In the genomic region with DNA sequence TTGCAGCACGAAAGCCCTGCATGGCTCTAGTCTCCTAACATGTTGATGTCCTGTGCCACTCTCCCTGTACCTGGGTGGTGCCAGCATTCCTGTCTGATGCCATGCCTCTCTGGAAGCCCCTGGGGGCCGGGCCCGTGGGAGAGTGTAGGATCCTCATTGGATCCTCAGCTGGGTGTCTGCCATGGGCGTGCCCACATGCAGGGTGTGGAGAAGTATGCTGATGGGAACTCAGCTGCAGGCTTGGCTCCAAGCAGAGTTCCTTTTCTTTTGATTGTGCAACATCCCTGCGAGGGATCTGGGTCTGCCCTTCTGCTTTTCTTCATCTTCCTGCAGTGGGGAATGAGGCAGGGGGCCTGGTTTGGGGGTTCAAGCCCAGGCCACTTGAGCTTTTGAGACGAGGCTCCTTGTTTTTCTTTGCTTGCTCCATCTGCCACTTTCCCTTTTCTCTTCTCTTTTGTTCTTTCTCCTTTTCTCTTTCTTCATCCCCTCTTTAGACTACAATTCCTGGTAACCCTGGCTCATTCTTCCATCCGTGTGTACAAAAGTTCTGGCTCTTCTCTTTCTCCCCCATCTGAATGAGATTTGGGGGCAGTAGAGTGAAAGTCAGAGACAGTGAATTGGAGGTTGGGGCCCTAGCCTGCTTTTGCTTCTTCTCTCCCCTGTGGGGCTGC, we compare ENCODE assay signal across 8 cellular contexts. TPM values are rescaled to one million over a fixed set of nuclear protein-coding genes. Genes with fewer than 3 reads are reported as not detected.
DNase-seq lines count a peak whose midpoint lies in the region; ATAC-seq, FAIRE-seq and TF ChIP-seq lines count a peak whose summit lies in the region.

No MANE protein-coding gene starts in this region.

- H4K5ac ChIP-seq in H9 (ENCODE audit: insufficient read length, low read depth, low read length) = no peak overlapping the region

- no peaks in the 10 kb centered on the region for H4K20me1 ChIP-seq in H9 (ENCODE audit: control insufficient read depth, insufficient read depth, insufficient read length)

- H2BK120ac ChIP-seq in H9 (ENCODE audit: low read depth, low read length, poor library complexity, severe bottlenecking) = no peak overlapping the region

- intact Hi-C loops in activated T-helper 1 cell treated with anti-CD3 and anti-CD28 coated beads, Interleukin-12 subunit alpha, Interleukin-12 subunit beta, Interleukin-2, Interleukin-4 antibody, amounts not matched to agents 30 ng/mL and 10 ng/mL and 1 ng/mL, durations not matched to agents 14 hours and 24 hours and 36 hours (cut with micrococcal nuclease) = no loop called here
- intact Hi-C loops in heart right ventricle (cut with DNase I) = loop anchor here in 1 of 10 donors (5.0 kb wide), 1 partner anchor 37 kb away; no protein-coding TSS in a partner anchor

- H2BK5ac ChIP-seq in H9 (ENCODE audit: insufficient read length, low read length) = no peak overlapping the region

- no peak overlapping the region for H2AFZ ChIP-seq in H9 (ENCODE audit: low read length)

- no CpG with 5 or more reads among the region's 7 CpGs for WGBS in H9 (ENCODE audit: extremely low coverage, insufficient read length, low lambda C conversion rate)
- 44 to 51% methylated on average over 7 of the region's 7 CpGs for WGBS in heart right ventricle, 2 donors
- WGBS in small intestine, 3 donors = 34 to 45% (median 37%) methylated on average over 7 of the region's 7 CpGs

- no peak overlapping the region for H2BK12ac ChIP-seq in H9 (ENCODE audit: insufficient read length, low read depth, low read length)

- H3K9me3 Mint-ChIP-seq in H9 = no peaks in the 10 kb centered on the region; a peak in 1 of 5 replicates
- H3K9me3 Mint-ChIP-seq in activated T-helper 1 cell treated with anti-CD3 and anti-CD28 coated beads, Interleukin-12 subunit alpha, Interleukin-12 subunit beta, Interleukin-2, Interleukin-4 antibody, amounts not matched to agents 30 ng/mL and 10 ng/mL and 1 ng/mL, durations not matched to agents 14 hours and 24 hours and 36 hours = no peaks in the 10 kb centered on the region

- DNase-seq in H9 = no peak
- no peak for DNase-seq in activated T-helper 1 cell treated with anti-CD3 and anti-CD28 coated beads, Interleukin-12 subunit alpha, Interleukin-12 subunit beta, Interleukin-2, Interleukin-4 antibody, amounts not matched to agents 30 ng/mL and 10 ng/mL and 1 ng/mL, durations not matched to agents 14 hours and 24 hours and 36 hours (ENCODE audit: low spot score)
- DNase-seq in heart right ventricle = peak; percentile 62 to 80
- peak; percentile 38 for DNase-seq in small intestine
- no peak for DNase-seq in cortex of kidney (lab: John Stamatoyannopoulos, UW)
- DNase-seq in 8988T = no peak
- no peak for DNase-seq in globus pallidus (ENCODE audit: low spot score)

- H3K4me1 ChIP-seq in H9 (ENCODE audit: insufficient read depth, low read length) (peaks cover 26% of the 10 kb centered on the region; the same call in 1 of the 2 replicates), heart right ventricle (peaks cover 15 to 72% (median 44%) of the 10 kb centered on the region in 9 donors), small intestine (ENCODE audit: control insufficient read depth in 2 of 2, insufficient read depth in 1 of 2, low read depth in 1 of 2, low read length in 1 of 2) (peaks cover 0 to 15% of the 10 kb centered on the region in 2 donors)

- no peak overlapping the region for H3T11ph ChIP-seq in H9 (ENCODE audit: low read length)

- H3K4ac ChIP-seq in H9 (ENCODE audit: low read depth, low read length) = no peak overlapping the region

- no peak overlapping the region for H3K9ac ChIP-seq in H9 (ENCODE audit: extremely low read depth, insufficient read length, low read length)

- H4K8ac ChIP-seq in H9 (replicated peaks; ENCODE audit: insufficient read length, low read depth, low read length) = no peak overlapping the region

- ATAC-seq in heart right ventricle = peak; percentile 56 to 91 (median 88)
- ATAC-seq in HG02885 (IDR thresholded peaks at IDR 0.05; ENCODE audit: poor library complexity, unreplicated experiment) = no peak

- no peak overlapping the region for H4K91ac ChIP-seq in H9 (ENCODE audit: insufficient read length, low read depth, low read length)

- H3K23ac ChIP-seq in H9 (ENCODE audit: insufficient read length, low read depth, low read length) = no peak overlapping the region

- no peak overlapping the region for H3K14ac ChIP-seq in H9 (ENCODE audit: insufficient read depth, low read length)

- H3K4me2 ChIP-seq in H9 (ENCODE audit: insufficient read depth, insufficient read length, low read length) = no peak overlapping the region

- H3K27ac Mint-ChIP-seq in H9 = peak overlapping the region; percentile 35 to 50 (median 42); a peak in 5 of 7 replicates
- H3K27ac Mint-ChIP-seq in activated T-helper 1 cell treated with anti-CD3 and anti-CD28 coated beads, Interleukin-12 subunit alpha, Interleukin-12 subunit beta, Interleukin-2, Interleukin-4 antibody, amounts not matched to agents 30 ng/mL and 10 ng/mL and 1 ng/mL, durations not matched to agents 14 hours and 24 hours and 36 hours = peak overlapping the region; percentile 76

- no peaks in the 10 kb centered on the region for H3K27me3 Mint-ChIP-seq in H9 (ENCODE audit: low read depth)
- no peaks in the 10 kb centered on the region for H3K27me3 Mint-ChIP-seq in activated T-helper 1 cell treated with anti-CD3 and anti-CD28 coated beads, Interleukin-12 subunit alpha, Interleukin-12 subunit beta, Interleukin-2, Interleukin-4 antibody, amounts not matched to agents 30 ng/mL and 10 ng/mL and 1 ng/mL, durations not matched to agents 14 hours and 24 hours and 36 hours (ENCODE audit: insufficient read depth)

- H2AK5ac ChIP-seq in H9 (ENCODE audit: insufficient read length, low read length) = no peak overlapping the region

- H3K36me3 Mint-ChIP-seq in H9 (ENCODE audit: insufficient read depth in 1 of 3, low read depth in 3 of 3) = peaks cover 8 to 14% (median 10%) of the 10 kb centered on the region in 3 experiments; a peak in 6 of 7 replicates
- H3K36me3 Mint-ChIP-seq in activated T-helper 1 cell treated with anti-CD3 and anti-CD28 coated beads, Interleukin-12 subunit alpha, Interleukin-12 subunit beta, Interleukin-2, Interleukin-4 antibody, amounts not matched to agents 30 ng/mL and 10 ng/mL and 1 ng/mL, durations not matched to agents 14 hours and 24 hours and 36 hours (ENCODE audit: low read depth) = peaks cover 31% of the 10 kb centered on the region

- FAIRE-seq in small intestine (lab: Jason Lieb, UNC) = no peak

- H3K4me3 Mint-ChIP-seq in H9 = no peak overlapping the region; a peak in 1 of 5 replicates
- no peak overlapping the region for H3K4me3 Mint-ChIP-seq in activated T-helper 1 cell treated with anti-CD3 and anti-CD28 coated beads, Interleukin-12 subunit alpha, Interleukin-12 subunit beta, Interleukin-2, Interleukin-4 antibody, amounts not matched to agents 30 ng/mL and 10 ng/mL and 1 ng/mL, durations not matched to agents 14 hours and 24 hours and 36 hours

- no peak overlapping the region for H3K18ac ChIP-seq in H9 (ENCODE audit: insufficient read length, low read depth, low read length)

- TF ChIP-seq CTCF in H9 (conservative IDR thresholded peaks at IDR 0.05) (no peak), heart right ventricle (IDR thresholded peaks at IDR 0.05) (no peak)

- H3K27me3 ChIP-seq in H9 (ENCODE audit: insufficient read depth, low read length) = no peaks in the 10 kb centered on the region
- no peaks in the 10 kb centered on the region for H3K27me3 ChIP-seq in heart right ventricle
- no peaks in the 10 kb centered on the region for H3K27me3 ChIP-seq in small intestine (ENCODE audit: control insufficient read depth in 2 of 2, insufficient read depth in 2 of 2, low read length in 2 of 2)

- H3K79me1 ChIP-seq in H9 (ENCODE audit: insufficient read depth, low read depth, low read length, poor library complexity, severe bottlenecking) = peaks cover 5% of the 10 kb centered on the region

- no peak overlapping the region for H2BK15ac ChIP-seq in H9 (ENCODE audit: low read depth, low read length)

- no peak overlapping the region for H2BK20ac ChIP-seq in H9 (ENCODE audit: low read depth, low read length, poor library complexity, severe bottlenecking)

- H3K56ac ChIP-seq in H9 (ENCODE audit: insufficient read length, low read depth, low read length) = no peak overlapping the region

- H3K4me1 Mint-ChIP-seq in H9 = peaks cover 64 to 67% of the 10 kb centered on the region in 2 experiments
- H3K4me1 Mint-ChIP-seq in activated T-helper 1 cell treated with anti-CD3 and anti-CD28 coated beads, Interleukin-12 subunit alpha, Interleukin-12 subunit beta, Interleukin-2, Interleukin-4 antibody, amounts not matched to agents 30 ng/mL and 10 ng/mL and 1 ng/mL, durations not matched to agents 14 hours and 24 hours and 36 hours (ENCODE audit: low read depth) = peaks cover 70% of the 10 kb centered on the region

- H3K9me3 ChIP-seq in H9 (ENCODE audit: control insufficient read depth, low read depth, low read length) (no peaks in the 10 kb centered on the region), heart right ventricle (no peaks in the 10 kb centered on the region), small intestine (ENCODE audit: control insufficient read depth, low read depth) (no peaks in the 10 kb centered on the region)

- H3K4me3 ChIP-seq in heart right ventricle (no peak overlapping the region), small intestine (ENCODE audit: low read depth in 1 of 2, low read length in 2 of 2) (no peak overlapping the region)

- H3K79me2 ChIP-seq in H9 (ENCODE audit: insufficient read depth, low read length) = peaks cover 1% of the 10 kb centered on the region; the same call in 1 of the 2 replicates

- H3K27ac ChIP-seq in H9 (ENCODE audit: insufficient read length, low read depth, low read length) = no peak overlapping the region
- peak overlapping the region in 9 of 10 donors; percentile 3 to 78 (median 45) for H3K27ac ChIP-seq in heart right ventricle
- H3K27ac ChIP-seq in small intestine (ENCODE audit: low read depth in 1 of 2, low read length in 1 of 2) = peak overlapping the region in 1 of 2 donors; percentile 17

- peaks cover 0 to 5% (median 0%) of the 10 kb centered on the region in 9 donors for H3K36me3 ChIP-seq in heart right ventricle
- H3K36me3 ChIP-seq in small intestine (ENCODE audit: control insufficient read depth in 2 of 2, insufficient read depth in 2 of 2, low read length in 2 of 2) = no peaks in the 10 kb centered on the region

- H3K23me2 ChIP-seq in H9 (ENCODE audit: insufficient read length, low read depth, low read length, poor library complexity, severe bottlenecking) = peaks cover under 1% of the 10 kb centered on the region

RNA-seq across cellular contexts. Expression of gene KSR1, which starts 32.9 kb away (rescaled TPM):
- 43.5 and 44.9 TPM in 2 replicates for total RNA-seq in H9 (2021)
- total RNA-seq in activated T-helper 1 cell treated with anti-CD3 and anti-CD28 coated beads, Interleukin-12 subunit alpha, Interleukin-12 subunit beta, Interleukin-2, Interleukin-4 antibody, amounts not matched to agents 30 ng/mL and 10 ng/mL and 1 ng/mL, durations not matched to agents 14 hours and 24 hours and 36 hours = 119 and 122 TPM in 2 replicates
- total RNA-seq in heart right ventricle = 10 to 100 TPM in 5 of 10 donors, 1 to 10 TPM in 5; 5.6 to 19.6 (median 8.6) TPM
- polyA plus RNA-seq in heart right ventricle = 10 to 100 TPM in 1 of 2 donors, 1 to 10 TPM in 1; 6.0 to 10.1 TPM
- 10 to 100 TPM in 2 of 3 donors, 1 to 10 TPM in 1; 8.6 to 13.0 (median 12.8) TPM for polyA plus RNA-seq in small intestine

Comparison
In these comparisons a context has a peak if more than half of its experiments do, and no peak if none do; other contexts are left out.
1. DNase-seq: peak in heart right ventricle (2 of 2) and small intestine (single experiment); none in H9 (single experiment), activated T-helper 1 cell treated with anti-CD3 and anti-CD28 coated beads, Interleukin-12 subunit alpha, Interleukin-12 subunit beta, Interleukin-2, Interleukin-4 antibody, amounts not matched to agents 30 ng/mL and 10 ng/mL and 1 ng/mL, durations not matched to agents 14 hours and 24 hours and 36 hours (single experiment), cortex of kidney (single experiment), 8988T (single experiment) and globus pallidus (single experiment).